Comparison of ENCODE assay signal across 8 cellular contexts in the genomic region with DNA sequence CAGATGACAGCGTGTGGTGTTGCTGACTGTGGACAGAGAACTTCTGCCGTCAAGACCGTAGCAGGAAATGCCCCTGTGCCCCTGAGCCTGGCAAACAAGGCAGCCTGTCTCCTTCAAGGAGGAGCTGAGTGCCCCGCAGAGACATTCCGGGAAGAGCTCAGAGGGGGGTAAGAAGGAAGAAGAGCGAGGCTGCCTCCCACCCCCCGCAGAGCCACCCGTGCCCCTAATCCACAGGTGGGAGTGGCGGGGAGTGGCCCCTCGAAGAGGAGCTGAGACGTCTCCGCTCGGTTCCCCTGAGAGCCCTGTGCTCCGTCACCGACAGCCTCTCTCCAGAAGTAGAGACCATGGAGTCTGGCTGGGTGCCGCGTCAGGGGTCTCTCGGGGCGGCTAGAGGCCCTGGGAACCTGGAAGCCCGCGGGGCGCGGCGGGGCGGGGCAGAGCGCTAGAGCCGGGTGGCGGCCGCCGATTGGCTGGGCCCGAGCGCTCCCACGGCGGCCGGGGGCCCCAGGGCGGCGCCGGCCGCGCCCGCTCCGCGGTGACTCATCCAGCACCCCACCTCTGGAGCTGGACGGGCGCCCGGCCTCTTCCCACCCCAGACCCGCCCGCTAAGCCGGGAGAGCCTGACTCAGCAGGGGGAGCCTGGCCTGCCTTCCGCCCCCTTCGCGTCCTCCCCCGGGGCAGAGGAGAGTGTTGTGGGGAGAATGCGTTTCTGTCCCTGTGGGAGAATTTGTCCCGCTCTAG. TPM values are rescaled to one million over a fixed set of nuclear protein-coding genes. Genes with fewer than 3 reads are reported as not detected.
DNase-seq lines count a peak whose midpoint lies in the region; ATAC-seq, FAIRE-seq and TF ChIP-seq lines count a peak whose summit lies in the region.

No MANE protein-coding gene starts in this region.

- H3K27me3 Mint-ChIP-seq in activated CD4-positive, alpha-beta T cell treated with anti-CD3 and anti-CD28 coated beads for 36 hours = peaks cover 4% of the 10 kb centered on the region

- BruUV-seq in HepG2 (replicated peaks; lab: Mats Ljungman, UMichigan) = no TSS peak

- H2AFZ ChIP-seq in HepG2 (ENCODE audit: low read length) = no peak overlapping the region

- H3K79me2 ChIP-seq in HepG2 (ENCODE audit: insufficient read depth, low read length) = no peaks in the 10 kb centered on the region

- DNase-seq in GM12892 (ENCODE audit: insufficient read length) (peak; percentile 39), NB4 (ENCODE audit: low read depth) (peak; percentile 91), dermis microvascular lymphatic vessel endothelial cell (ENCODE audit: low read depth in 2 of 2) (peak; percentile 37 to 96), HepG2 (ENCODE audit: low spot score) (peak; percentile 48)
- DNase-seq in activated CD4-positive, alpha-beta T cell treated with anti-CD3 and anti-CD28 coated beads for 36 hours = peak; percentile 68
- DNase-seq in stimulated activated CD4-positive, alpha-beta T cell treated with anti-CD3 and anti-CD28 coated beads, TNF-alpha, amount 100 ng/mL, for 4 hours (ENCODE audit: low read depth in 3 of 3) = peak in 2 of 3 experiments; percentile 29

- H3K9me3 Mint-ChIP-seq in activated CD4-positive, alpha-beta T cell treated with anti-CD3 and anti-CD28 coated beads for 36 hours (ENCODE audit: low read depth) = no peaks in the 10 kb centered on the region

- peaks cover 53% of the 10 kb centered on the region for H3K4me1 ChIP-seq in HepG2 (ENCODE audit: insufficient read depth, low read length)

- TF ChIP-seq RAD21 in HepG2 (CRISPR knock-in tag; IDR thresholded peaks at IDR 0.05) = no peak

- TF ChIP-seq EP300 in HepG2 (IDR thresholded peaks at IDR 0.05; ENCODE audit: low read depth in 2 of 2, low read length in 2 of 2) (no peak), HepG2 (CRISPR knock-in tag; IDR thresholded peaks at IDR 0.05; ENCODE audit: borderline replicate concordance) (no peak)

- no peak for FAIRE-seq in GM12892 (lab: Jason Lieb, UNC)
- FAIRE-seq in HepG2 (lab: Jason Lieb, UNC) = no peak

- TF ChIP-seq CTCF in NB4 (IDR thresholded peaks at IDR 0.05; ENCODE audit: low read depth, low read length) (no peak), HepG2 (CRISPR knock-in tag; IDR thresholded peaks at IDR 0.05) (no peak)

- H3K36me3 Mint-ChIP-seq in activated CD4-positive, alpha-beta T cell treated with anti-CD3 and anti-CD28 coated beads for 36 hours (ENCODE audit: low read depth) = no peaks in the 10 kb centered on the region

- TF ChIP-seq POLR2A in GM12892 (IDR thresholded peaks at IDR 0.05; ENCODE audit: low read depth, low read length) (no peak), NB4 (IDR thresholded peaks at IDR 0.05; ENCODE audit: extremely low read depth, insufficient read length) (no peak), HepG2 (IDR thresholded peaks at IDR 0.05; ENCODE audit: insufficient read depth in 1 of 2, low read depth in 2 of 2, low read length in 2 of 2) (no peak)

- no peaks in the 10 kb centered on the region for H4K20me1 ChIP-seq in HepG2 (ENCODE audit: insufficient read depth, low read length)

- H3K27me3 ChIP-seq in HepG2 (ENCODE audit: control insufficient read depth in 1 of 2, insufficient read depth in 2 of 2, low read length in 2 of 2) = peaks cover 1 to 21% of the 10 kb centered on the region in 2 experiments; a peak in 3 of 5 replicates

- H3K9ac ChIP-seq in HepG2 (ENCODE audit: insufficient read depth, low read depth, low read length) = peak overlapping the region; percentile 70

- CTCF ChIA-PET in activated CD4-positive, alpha-beta T cell treated with anti-CD3 and anti-CD28 coated beads for 36 hours (lab: Charles Lee) = interaction anchor here (0.5 to 8.8 kb wide), 12 partner anchors 8 to 789 kb away, joined by 3 to 110 read pairs (median 4); no protein-coding TSS in a partner anchor
- CTCF ChIA-PET in HepG2 (lab: Yijun Ruan, JAX; ENCODE audit: low intra/inter-chr PET ratio, low total read pairs) = no interaction called here

- H3K4me3 Mint-ChIP-seq in activated CD4-positive, alpha-beta T cell treated with anti-CD3 and anti-CD28 coated beads for 36 hours = peak overlapping the region; percentile 65

- POLR2A ChIA-PET in activated CD4-positive, alpha-beta T cell treated with anti-CD3 and anti-CD28 coated beads for 36 hours (lab: Charles Lee) = no interaction called here
- POLR2A ChIA-PET in HepG2 (lab: Yijun Ruan, JAX) = interaction anchor here (1.0 to 1.8 kb wide), 2 partner anchors 11 to 22 kb away, joined by 3 to 4 read pairs; no protein-coding TSS in a partner anchor

- ATAC-seq in activated CD4-positive, alpha-beta T cell treated with anti-CD3 and anti-CD28 coated beads for 36 hours = peak; percentile 65
- ATAC-seq in HepG2 = peak; percentile 51
- ATAC-seq in HG02885 (IDR thresholded peaks at IDR 0.05; ENCODE audit: poor library complexity, unreplicated experiment) = no peak
- ATAC-seq in HG03159 (IDR thresholded peaks at IDR 0.05; ENCODE audit: unreplicated experiment) = no peak

- H3K9me3 ChIP-seq in HepG2 (ENCODE audit: low read length) = no peaks in the 10 kb centered on the region

- no peaks in the 10 kb centered on the region for H3K36me3 ChIP-seq in HepG2 (replicated peaks in 1 of 2; ENCODE audit: control insufficient read depth in 1 of 2, insufficient read depth in 2 of 2, low read length in 2 of 2)

- H3K27ac Mint-ChIP-seq in activated CD4-positive, alpha-beta T cell treated with anti-CD3 and anti-CD28 coated beads for 36 hours = peak overlapping the region; percentile 62

- WGBS in HepG2 (ENCODE audit: low lambda C conversion rate) = 28% methylated on average over 16 of the region's 55 CpGs

- intact Hi-C loops in activated CD4-positive, alpha-beta T cell treated with anti-CD3 and anti-CD28 coated beads for 36 hours (cut with DNase I, micrococcal nuclease) = loop anchor here (1.0 to 10.0 kb wide), 3 partner anchors 159 to 291 kb away; no protein-coding TSS in a partner anchor
- intact Hi-C loops in HepG2 (cut with micrococcal nuclease; ENCODE audit: unreplicated experiment) = no loop called here

- peak overlapping the region; percentile 48 for H3K4me3 ChIP-seq in NB4 (ENCODE audit: low read depth, low read length)
- H3K4me3 ChIP-seq in HepG2 (replicated peaks in 1 of 3; ENCODE audit: insufficient read depth in 1 of 3, low read depth in 2 of 3, low read length in 3 of 3) = peak overlapping the region; percentile 28 to 63 (median 52); a peak in 5 of 6 replicates

- H3K27ac ChIP-seq in HepG2 (ENCODE audit: extremely low read length, insufficient read depth, low read length) = no peak overlapping the region

- in situ Hi-C loops in HepG2 (cut with HindIII; ENCODE audit: extremely low pct_ligation_motif_present, low pct_unique_long_range_greater_than_20kb) = no loop called here

- peaks cover 10% of the 10 kb centered on the region for H3K4me1 Mint-ChIP-seq in activated CD4-positive, alpha-beta T cell treated with anti-CD3 and anti-CD28 coated beads for 36 hours

- peak overlapping the region; percentile 72 for H3K4me2 ChIP-seq in HepG2 (ENCODE audit: low read depth, low read length)

RNA-seq across cellular contexts. Expression of gene KRT78, which starts 25.2 kb away (rescaled TPM):
- not detected for polyA plus RNA-seq in GM12892 (2012; ENCODE audit: missing spikeins)
- total RNA-seq in activated CD4-positive, alpha-beta T cell treated with anti-CD3 and anti-CD28 coated beads for 36 hours = not detected
- total RNA-seq in dermis microvascular lymphatic vessel endothelial cell (not detected in 2 replicates), HepG2 (2016; rRNA removed; fragmentation: Illumina TruSeq; extraction: Trizol) (not detected in 2 replicates)
- not detected in 2 replicates for total RNA-seq in HepG2 (2016; cell fraction: cytosol; rRNA removed; fragmentation: Illumina TruSeq; extraction: Trizol; ENCODE audit: low read depth)
- not detected in 2 replicates for total RNA-seq in HepG2 (2016; cell fraction: insoluble cytoplasmic fraction; rRNA removed; fragmentation: Illumina TruSeq; extraction: Trizol)
- not detected in 2 replicates for total RNA-seq in HepG2 (2016; cell fraction: membrane; rRNA removed; fragmentation: Illumina TruSeq; extraction: Trizol)
- not detected in 2 replicates for total RNA-seq in HepG2 (2016; cell fraction: nucleus; rRNA removed; fragmentation: Illumina TruSeq; extraction: Trizol)
- polyA plus RNA-seq in HepG2 (2011; rRNA removed) = not detected in 2 replicates
- polyA plus RNA-seq in HepG2 (2011; cell fraction: cytosol; rRNA removed) = not detected in 2 replicates
- polyA plus RNA-seq in HepG2 (2011; cell fraction: nucleus; rRNA removed) = not detected in 2 replicates
- polyA plus RNA-seq in HepG2 (2012) = not detected in 2 replicates
- not detected in 2 replicates for polyA plus RNA-seq in HepG2 (2016; cell fraction: cytosol; fragmentation: Illumina TruSeq; extraction: Trizol; ENCODE audit: low read depth)
- not detected in 2 replicates for polyA plus RNA-seq in HepG2 (2016; cell fraction: insoluble cytoplasmic fraction; fragmentation: Illumina TruSeq; extraction: Trizol; ENCODE audit: low read depth)
- not detected in 2 replicates for polyA plus RNA-seq in HepG2 (2016; cell fraction: membrane; fragmentation: Illumina TruSeq; extraction: Trizol; ENCODE audit: low read depth)
- not detected in 2 replicates for polyA plus RNA-seq in HepG2 (2016; cell fraction: nucleus; fragmentation: Illumina TruSeq; extraction: Trizol; ENCODE audit: insufficient read depth, low read depth)
- polyA minus RNA-seq in HepG2 (2011; rRNA and poly(A)+ RNA removed; ENCODE audit: low replicate concordance) = 0.05 TPM in 1 of 2 replicates, not detected in the other
- not detected in 2 replicates for polyA minus RNA-seq in HepG2 (2011; cell fraction: cytosol; rRNA and poly(A)+ RNA removed)
- polyA minus RNA-seq in HepG2 (2011; cell fraction: nucleus; rRNA and poly(A)+ RNA removed) = not detected in 2 replicates

RNA-seq across cellular contexts. Expression of gene KRT8, which starts 30.9 kb away (rescaled TPM):
- polyA plus RNA-seq in GM12892 (2012; ENCODE audit: missing spikeins) = 0.47 TPM
- total RNA-seq in activated CD4-positive, alpha-beta T cell treated with anti-CD3 and anti-CD28 coated beads for 36 hours = 1 to 10 TPM in 1 of 2 experiments, under 1 TPM in 1; 0.56 to 1.1 TPM
- total RNA-seq in dermis microvascular lymphatic vessel endothelial cell = 8.7 and 10.4 TPM in 2 replicates
- total RNA-seq in HepG2 (2016; rRNA removed; fragmentation: Illumina TruSeq; extraction: Trizol) = 718 and 837 TPM in 2 replicates
- 191 and 201 TPM in 2 replicates for total RNA-seq in HepG2 (2016; cell fraction: cytosol; rRNA removed; fragmentation: Illumina TruSeq; extraction: Trizol; ENCODE audit: low read depth)
- total RNA-seq in HepG2 (2016; cell fraction: insoluble cytoplasmic fraction; rRNA removed; fragmentation: Illumina TruSeq; extraction: Trizol) = 754 and 767 TPM in 2 replicates
- total RNA-seq in HepG2 (2016; cell fraction: membrane; rRNA removed; fragmentation: Illumina TruSeq; extraction: Trizol) = 220 and 222 TPM in 2 replicates
- 354 and 362 TPM in 2 replicates for total RNA-seq in HepG2 (2016; cell fraction: nucleus; rRNA removed; fragmentation: Illumina TruSeq; extraction: Trizol)
- 491 and 498 TPM in 2 replicates for polyA plus RNA-seq in HepG2 (2011; rRNA removed)
- 564 and 714 TPM in 2 replicates for polyA plus RNA-seq in HepG2 (2011; cell fraction: cytosol; rRNA removed)
- polyA plus RNA-seq in HepG2 (2011; cell fraction: nucleus; rRNA removed) = 285 and 288 TPM in 2 replicates
- 358 and 436 TPM in 2 replicates for polyA plus RNA-seq in HepG2 (2012)
- polyA plus RNA-seq in HepG2 (2016; cell fraction: cytosol; fragmentation: Illumina TruSeq; extraction: Trizol; ENCODE audit: low read depth) = 216 and 219 TPM in 2 replicates
- 863 and 1,042 TPM in 2 replicates for polyA plus RNA-seq in HepG2 (2016; cell fraction: insoluble cytoplasmic fraction; fragmentation: Illumina TruSeq; extraction: Trizol; ENCODE audit: low read depth)
- 217 and 232 TPM in 2 replicates for polyA plus RNA-seq in HepG2 (2016; cell fraction: membrane; fragmentation: Illumina TruSeq; extraction: Trizol; ENCODE audit: low read depth)
- 558 and 582 TPM in 2 replicates for polyA plus RNA-seq in HepG2 (2016; cell fraction: nucleus; fragmentation: Illumina TruSeq; extraction: Trizol; ENCODE audit: insufficient read depth, low read depth)
- 716 and 1,092 TPM in 2 replicates for polyA minus RNA-seq in HepG2 (2011; rRNA and poly(A)+ RNA removed; ENCODE audit: low replicate concordance)
- polyA minus RNA-seq in HepG2 (2011; cell fraction: cytosol; rRNA and poly(A)+ RNA removed) = 354 and 438 TPM in 2 replicates
- 198 and 204 TPM in 2 replicates for polyA minus RNA-seq in HepG2 (2011; cell fraction: nucleus; rRNA and poly(A)+ RNA removed)

RNA-seq across cellular contexts. Expression of gene KRT79, which starts 39.9 kb away (rescaled TPM):
- not detected for polyA plus RNA-seq in GM12892 (2012; ENCODE audit: missing spikeins)
- total RNA-seq in activated CD4-positive, alpha-beta T cell treated with anti-CD3 and anti-CD28 coated beads for 36 hours = under 1 TPM; 0.09 to 0.16 TPM
- not detected in 2 replicates for total RNA-seq in dermis microvascular lymphatic vessel endothelial cell
- not detected in 2 replicates for total RNA-seq in HepG2 (2016; rRNA removed; fragmentation: Illumina TruSeq; extraction: Trizol)
- not detected in 2 replicates for total RNA-seq in HepG2 (2016; cell fraction: cytosol; rRNA removed; fragmentation: Illumina TruSeq; extraction: Trizol; ENCODE audit: low read depth)
- total RNA-seq in HepG2 (2016; cell fraction: insoluble cytoplasmic fraction; rRNA removed; fragmentation: Illumina TruSeq; extraction: Trizol) = not detected in 2 replicates
- total RNA-seq in HepG2 (2016; cell fraction: membrane; rRNA removed; fragmentation: Illumina TruSeq; extraction: Trizol) = not detected in 2 replicates
- not detected in 2 replicates for total RNA-seq in HepG2 (2016; cell fraction: nucleus; rRNA removed; fragmentation: Illumina TruSeq; extraction: Trizol)
- 0.09 TPM in 1 of 2 replicates, not detected in the other for polyA plus RNA-seq in HepG2 (2011; rRNA removed)
- polyA plus RNA-seq in HepG2 (2011; cell fraction: cytosol; rRNA removed) = not detected in 2 replicates
- not detected in 2 replicates for polyA plus RNA-seq in HepG2 (2011; cell fraction: nucleus; rRNA removed)
- polyA plus RNA-seq in HepG2 (2012) = not detected in 2 replicates
- not detected in 2 replicates for polyA plus RNA-seq in HepG2 (2016; cell fraction: cytosol; fragmentation: Illumina TruSeq; extraction: Trizol; ENCODE audit: low read depth)
- not detected in 2 replicates for polyA plus RNA-seq in HepG2 (2016; cell fraction: insoluble cytoplasmic fraction; fragmentation: Illumina TruSeq; extraction: Trizol; ENCODE audit: low read depth)
- polyA plus RNA-seq in HepG2 (2016; cell fraction: membrane; fragmentation: Illumina TruSeq; extraction: Trizol; ENCODE audit: low read depth) = not detected in 2 replicates
- polyA plus RNA-seq in HepG2 (2016; cell fraction: nucleus; fragmentation: Illumina TruSeq; extraction: Trizol; ENCODE audit: insufficient read depth, low read depth) = not detected in 2 replicates
- polyA minus RNA-seq in HepG2 (2011; rRNA and poly(A)+ RNA removed; ENCODE audit: low replicate concordance) = not detected in 2 replicates
- polyA minus RNA-seq in HepG2 (2011; cell fraction: cytosol; rRNA and poly(A)+ RNA removed) = not detected in 2 replicates
- polyA minus RNA-seq in HepG2 (2011; cell fraction: nucleus; rRNA and poly(A)+ RNA removed) = not detected in 2 replicates

Comparison
In these comparisons a context has a peak if more than half of its experiments do, and no peak if none do; other contexts are left out.
1. DNase-seq: peak in every context shown above with its lines; median percentile 91 in NB4; 68 in activated CD4-positive, alpha-beta T cell treated with anti-CD3 and anti-CD28 coated beads for 36 hours; 66 in dermis microvascular lymphatic vessel endothelial cell; 48 in HepG2; 39 in GM12892; 29 in stimulated activated CD4-positive, alpha-beta T cell treated with anti-CD3 and anti-CD28 coated beads, TNF-alpha, amount 100 ng/mL, for 4 hours.
2. ATAC-seq: peak in activated CD4-positive, alpha-beta T cell treated with anti-CD3 and anti-CD28 coated beads for 36 hours (single experiment) and HepG2 (single experiment); none in HG02885 (single experiment) and HG03159 (single experiment).
3. RNA of gene KRT8, which starts 30.9 kb away (total RNA-seq): 191 to 837 TPM in HepG2; 8.7 to 10.4 TPM in dermis microvascular lymphatic vessel endothelial cell and 0.56 to 1.1 TPM in activated CD4-positive, alpha-beta T cell treated with anti-CD3 and anti-CD28 coated beads for 36 hours; every median in the first group is over 10 times any median in the second.